Comparison of ENCODE assay signal across 7 cellular contexts in the genomic region with DNA sequence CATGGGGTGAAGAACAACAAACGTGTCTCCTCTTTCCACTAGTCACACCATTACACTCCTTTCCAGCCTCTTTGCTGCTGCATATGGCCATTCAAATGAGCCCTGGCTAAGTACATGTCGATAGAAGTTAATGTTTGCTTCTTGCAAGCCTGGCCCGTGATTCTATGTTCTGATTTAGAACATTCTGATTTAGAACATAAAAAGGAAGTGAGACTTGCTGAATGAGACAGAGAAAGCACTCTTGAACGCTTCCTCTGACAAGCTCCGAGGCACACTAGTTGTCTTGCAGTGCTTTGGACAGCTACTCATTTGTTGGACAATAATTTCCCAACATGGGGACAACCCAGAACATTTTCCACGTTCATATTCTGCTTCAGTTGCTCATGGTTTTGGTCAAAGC.
ATAC-seq lines count a peak whose summit lies in the region.

No MANE protein-coding gene starts in this region.

- peak; percentile 73 for ATAC-seq in GM18519 (IDR thresholded peaks at IDR 0.05; ENCODE audit: low FRiP score, unreplicated experiment)
- peak; percentile 83 for ATAC-seq in GM19351 (IDR thresholded peaks at IDR 0.05; ENCODE audit: unreplicated experiment)
- ATAC-seq in GM21360 (IDR thresholded peaks at IDR 0.05; ENCODE audit: unreplicated experiment), result peak; percentile 50
- ATAC-seq in GM21825 (IDR thresholded peaks at IDR 0.05; ENCODE audit: unreplicated experiment), result peak; percentile 56
- peak; percentile 64 for ATAC-seq in HG02852 (IDR thresholded peaks at IDR 0.05; ENCODE audit: unreplicated experiment)
- peak; percentile 41 for ATAC-seq in HG03196 (IDR thresholded peaks at IDR 0.05; ENCODE audit: unreplicated experiment)
- ATAC-seq in HG03571 (IDR thresholded peaks at IDR 0.05; ENCODE audit: unreplicated experiment), result peak; percentile 72

Comparison
In these comparisons a context has a peak if more than half of its experiments do, and no peak if none do; other contexts are left out.
1. Peak in every context shown above with its lines: ATAC-seq.